11 cellular contexts compared by ENCODE assay signal in genomic region chr9:126661521-126662251, GRCh38. TPM values are rescaled to one million over a fixed set of nuclear protein-coding genes. Genes with fewer than 3 reads are reported as not detected.
DNase-seq lines count a peak whose midpoint lies in the region; ATAC-seq, FAIRE-seq and TF ChIP-seq lines count a peak whose summit lies in the region.
"Had no signal": no experiment of that assay in that cellular context is flagged by ENCODE, and none has a peak within 500 bp of the region (broad histone marks: within the 10 kb centered on the region; RNA-seq: fewer than 3 reads in every experiment).

No MANE protein-coding gene starts in this region.

- H3K9me3 Mint-ChIP-seq in HFFc6: no peaks in the 10 kb centered on the region
- no peaks in the 10 kb centered on the region for H3K9me3 Mint-ChIP-seq in activated T-cell treated with anti-CD3 and anti-CD28 coated beads, Interleukin-2, amount 50 U/mL, for 4 hours
- H3K9me3 Mint-ChIP-seq: immature natural killer cell had no signal

- H3K4me2 ChIP-seq in A549: no peak overlapping the region

- H3K27me3 ChIP-seq in SJCRH30 (no peaks in the 10 kb centered on the region), ascending aorta (peaks cover 4% of the 10 kb centered on the region)

- H3K4me3 ChIP-seq in A549 (no peak overlapping the region), SJCRH30 (no peak overlapping the region), ascending aorta (no peak overlapping the region)

- no peaks in the 10 kb centered on the region for H3K4me1 Mint-ChIP-seq in HFFc6 (ENCODE audit: low read depth)
- no peaks in the 10 kb centered on the region for H3K4me1 Mint-ChIP-seq in activated T-cell treated with anti-CD3 and anti-CD28 coated beads, Interleukin-2, amount 50 U/mL, for 4 hours (ENCODE audit: low read depth)
- H3K4me1 Mint-ChIP-seq: immature natural killer cell had no signal

- DNase-seq in A549 (ENCODE audit: low read depth in 1 of 2, low spot score in 1 of 2) (peak in 1 of 2 experiments; percentile 13), HFFc6 (no peak), SJCRH30 (peak; percentile 97 to 99), iPS-NIHi11 (ENCODE audit: low spot score) (peak; percentile 94), ascending aorta (ENCODE audit: low spot score in 2 of 2) (no peak)
- DNase-seq in activated T-cell treated with anti-CD3 and anti-CD28 coated beads, Interleukin-2, amount 50 U/mL, for 4 hours: no peak
- DNase-seq: C1 segment of cervical spinal cord, immature natural killer cell, NCI-H446 had no signal

- no peak overlapping the region for H3K27ac Mint-ChIP-seq in HFFc6
- H3K27ac Mint-ChIP-seq: immature natural killer cell had no signal

- no peak for TF ChIP-seq EP300 in A549 (IDR thresholded peaks at IDR 0.05)

- ATAC-seq in A549 (peak in 1 of 2 experiments; percentile 27; a peak in 3 of 6 replicates), GM18519 (IDR thresholded peaks at IDR 0.05; ENCODE audit: low FRiP score, unreplicated experiment) (no peak), GM21360 (IDR thresholded peaks at IDR 0.05; ENCODE audit: unreplicated experiment) (no peak)
- no peak for ATAC-seq in activated T-cell treated with anti-CD3 and anti-CD28 coated beads, Interleukin-2, amount 50 U/mL, for 4 hours

- 77% methylated on average over 11 of the region's 15 CpGs for WGBS in A549 (ENCODE audit: missing lambda C conversion rate)

- H3K36me3 ChIP-seq in SJCRH30: no peaks in the 10 kb centered on the region
- H3K36me3 ChIP-seq in ascending aorta: no peaks in the 10 kb centered on the region

- H3K4me1 ChIP-seq in A549: no peaks in the 10 kb centered on the region
- peaks cover 71% of the 10 kb centered on the region for H3K4me1 ChIP-seq in SJCRH30
- no peaks in the 10 kb centered on the region for H3K4me1 ChIP-seq in ascending aorta

- no peak for FAIRE-seq in A549 (lab: Jason Lieb, UNC)

- TF ChIP-seq CTCF in A549 (IDR thresholded peaks at IDR 0.05) (no peak), HFFc6 (IDR thresholded peaks at IDR 0.05) (peak; percentile 15; the same call in 1 of the 2 replicates), ascending aorta (IDR thresholded peaks at IDR 0.05) (no peak)

- H3K9me3 ChIP-seq in A549 (no peaks in the 10 kb centered on the region), SJCRH30 (replicated peaks) (no peaks in the 10 kb centered on the region), ascending aorta (no peaks in the 10 kb centered on the region)

- H3K4me3 Mint-ChIP-seq in HFFc6: no peak overlapping the region
- no peak overlapping the region for H3K4me3 Mint-ChIP-seq in activated T-cell treated with anti-CD3 and anti-CD28 coated beads, Interleukin-2, amount 50 U/mL, for 4 hours
- H3K4me3 Mint-ChIP-seq: immature natural killer cell had no signal

- POLR2A ChIA-PET in A549 (lab: Yijun Ruan, JAX): no interaction called here

- no peak overlapping the region for H3K27ac ChIP-seq in A549
- H3K27ac ChIP-seq in SJCRH30: peak overlapping the region; percentile 85
- H3K27ac ChIP-seq in ascending aorta: no peak overlapping the region

- no peaks in the 10 kb centered on the region for H3K36me3 Mint-ChIP-seq in HFFc6 (ENCODE audit: low read depth)
- H3K36me3 Mint-ChIP-seq in activated T-cell treated with anti-CD3 and anti-CD28 coated beads, Interleukin-2, amount 50 U/mL, for 4 hours (ENCODE audit: insufficient read depth): no peaks in the 10 kb centered on the region
- H3K36me3 Mint-ChIP-seq: immature natural killer cell had no signal

- TF ChIP-seq RAD21 in A549 (conservative IDR thresholded peaks at IDR 0.05 in 1 of 2, IDR thresholded peaks at IDR 0.05 in 1 of 2): no peak

- no peak for TF ChIP-seq POLR2A in A549 (IDR thresholded peaks at IDR 0.05; ENCODE audit: low read length)

- intact Hi-C loops in ascending aorta (cut with DNase I): no loop called here

- peaks cover 34% of the 10 kb centered on the region for H3K27me3 Mint-ChIP-seq in HFFc6 (ENCODE audit: insufficient read depth)
- H3K27me3 Mint-ChIP-seq in activated T-cell treated with anti-CD3 and anti-CD28 coated beads, Interleukin-2, amount 50 U/mL, for 4 hours (ENCODE audit: low read depth): peaks cover 49% of the 10 kb centered on the region

- CTCF ChIA-PET in A549 (lab: Yijun Ruan, JAX): interaction anchor here (1.0 to 3.0 kb wide), 3 partner anchors 11 to 120 kb away, joined by 3 to 12 read pairs (median 3); no protein-coding TSS in a partner anchor

TF ChIP-seq in A549, 52 proteins besides CTCF, POLR2A, EP300 and RAD21:
- no peak for TF ChIP-seq PHF8 (IDR thresholded peaks at IDR 0.05; ENCODE audit: borderline replicate concordance, low read depth)
- peak; percentile 85 for TF ChIP-seq ZFP36 (IDR thresholded peaks at IDR 0.05; ENCODE audit: borderline replicate concordance, partially characterized antibody)
TF ChIP-seq in A549: peak in this region for 1.

RNA-seq across cellular contexts. Expression of gene LMX1B, which starts 48.0 kb away (rescaled TPM):
- polyA plus RNA-seq in A549 (2011; rRNA removed) (0.41 and 0.48 TPM in 2 replicates), A549 (2017; fragmentation: RNase III; extraction: RNeasy Plus Mini Kit Qiagen cat#74134 plus additional on column Dnase treatment) (0.56 to 0.98 TPM (median 0.57 TPM) in 3 replicates)
- polyA plus RNA-seq in A549 (2012; cell fraction: cytosol; rRNA removed): 0.99 and 1.5 TPM in 2 replicates
- polyA plus RNA-seq in A549 (2012; cell fraction: nucleus; rRNA removed): 1.2 and 1.5 TPM in 2 replicates
- 0.37 and 0.49 TPM in 2 replicates for polyA minus RNA-seq in A549 (2011; rRNA and poly(A)+ RNA removed)
- not detected for total RNA-seq in HFFc6 (2021; fragmentation: NEBNext Ultra II Directional; extraction: Animal tissue kit (Norgen Biotek cat#: 25700))
- total RNA-seq in SJCRH30 (2014; rRNA removed; shearing (Covaris generic)): 10.3 and 12.2 TPM in 2 replicates
- total RNA-seq in activated T-cell treated with anti-CD3 and anti-CD28 coated beads, Interleukin-2, amount 50 U/mL, for 4 hours: not detected
- 1.9 TPM for total RNA-seq in ascending aorta
- polyA plus RNA-seq: immature natural killer cell had no signal

Comparison
In these comparisons a context has a peak if more than half of its experiments do, and no peak if none do; other contexts are left out.
1. DNase-seq: peak in SJCRH30 (2 of 2) and iPS-NIHi11 (single experiment); none in HFFc6 (single experiment), activated T-cell treated with anti-CD3 and anti-CD28 coated beads, Interleukin-2, amount 50 U/mL, for 4 hours (single experiment) and ascending aorta (0 of 2).